ENCODE assay signal across 11 cellular contexts in the genomic region with DNA sequence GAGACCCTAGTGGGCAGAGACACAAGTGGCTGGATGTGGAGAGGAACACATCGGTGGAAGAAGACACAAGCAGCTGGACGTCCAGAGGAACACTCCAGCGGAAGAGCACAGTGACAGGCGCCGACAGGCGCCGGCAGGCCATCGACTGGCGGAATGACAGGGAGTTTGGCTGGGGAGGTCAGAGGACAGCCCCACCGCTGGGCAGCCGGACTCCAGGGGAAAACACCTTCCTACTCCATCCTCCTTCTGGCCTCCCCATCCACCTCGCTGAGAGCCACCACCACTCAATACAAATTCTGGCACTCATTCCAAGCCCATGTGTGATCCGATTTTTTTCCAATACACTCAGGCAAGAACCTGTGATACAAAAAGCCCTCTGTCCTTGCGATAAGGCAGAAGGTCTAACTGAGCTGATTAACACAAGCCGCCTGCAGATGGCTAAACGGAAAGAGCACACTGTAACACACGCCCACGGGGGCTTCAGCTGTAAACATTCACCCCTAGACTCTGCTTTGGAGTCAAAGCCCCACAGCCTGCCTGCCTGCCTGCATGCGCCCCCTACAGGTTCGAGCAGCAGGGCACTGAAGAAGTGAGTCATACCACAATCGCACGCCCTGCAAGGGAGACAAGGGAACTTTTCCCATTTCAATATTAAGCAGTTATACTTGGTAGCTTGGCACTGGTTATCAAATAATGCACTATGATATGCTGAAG. TPM values are rescaled to one million over a fixed set of nuclear protein-coding genes. Genes with fewer than 3 reads are reported as not detected.
DNase-seq lines count a peak whose midpoint lies in the region; ATAC-seq and TF ChIP-seq lines count a peak whose summit lies in the region.
"Had no signal": no experiment of that assay in that cellular context is flagged by ENCODE, and none has a peak within 500 bp of the region (broad histone marks: within the 10 kb centered on the region; RNA-seq: fewer than 3 reads in every experiment).

No MANE protein-coding gene starts in this region.

- H3K9me3 ChIP-seq in iPS-20b (ENCODE audit: insufficient read depth, low read depth, low read length) = no peaks in the 10 kb centered on the region
- H3K9me3 ChIP-seq in T-helper 17 cell (ENCODE audit: control insufficient read depth, low read length, poor library complexity, severe bottlenecking) = no peaks in the 10 kb centered on the region
- H3K9me3 ChIP-seq: lower lobe of right lung had no signal

- no peaks in the 10 kb centered on the region for H3K27me3 ChIP-seq in iPS-20b (ENCODE audit: insufficient read depth, low read length)

- peak overlapping the region; percentile 42; the same call in 1 of the 2 replicates for H3K4me3 ChIP-seq in iPS-20b (ENCODE audit: low read length)
- H3K4me3 ChIP-seq: lower lobe of right lung had no signal

- peaks cover 0 to 1% (median 0%) of the 10 kb centered on the region in 7 donors for H3K9me3 Mint-ChIP-seq in CD14-positive monocyte
- H3K9me3 Mint-ChIP-seq: IgD-negative memory B cell had no signal

- TF ChIP-seq CTCF in CD14-positive monocyte (IDR thresholded peaks at IDR 0.05) = no peak

- H3K4me1 ChIP-seq in iPS-20b (ENCODE audit: insufficient read depth, low read length) = no peaks in the 10 kb centered on the region; the same call in 1 of the 2 replicates
- H3K4me1 ChIP-seq: lower lobe of right lung had no signal

- intact Hi-C loops in CD14-positive monocyte (cut with micrococcal nuclease) = no loop called here

- H3K4me3 Mint-ChIP-seq in CD14-positive monocyte = no peak overlapping the region
- no peak overlapping the region for H3K4me3 Mint-ChIP-seq in T-helper 17 cell
- H3K4me3 Mint-ChIP-seq: activated T-helper 1 cell treated with anti-CD3 and anti-CD28 coated beads, Interleukin-12 subunit alpha, Interleukin-12 subunit beta, Interleukin-2, Interleukin-4 antibody, amounts not matched to agents 30 ng/mL and 10 ng/mL and 1 ng/mL, durations not matched to agents 14 hours and 24 hours and 36 hours; IgD-negative memory B cell had no signal

- in situ Hi-C loops in ACHN (cut with HindIII; ENCODE audit: low pct_ligation_motif_present, low pct_unique_long_range_greater_than_20kb, low sequenced_read_pairs) = no loop called here

- H3K4me1 Mint-ChIP-seq in CD14-positive monocyte (peaks cover 3% of the 10 kb centered on the region), T-helper 17 cell (no peaks in the 10 kb centered on the region)

- no peak overlapping the region for H3K27ac ChIP-seq in iPS-20b (ENCODE audit: low read length)
- H3K27ac ChIP-seq: lower lobe of right lung had no signal

- no peak overlapping the region for H3K9ac ChIP-seq in iPS-20b (ENCODE audit: low read depth, low read length)

- DNase-seq in ACHN = peak; percentile 66
- peak; percentile 26 for DNase-seq in RPMI8226
- DNase-seq in AG08395 (ENCODE audit: low spot score) = no peak
- no peak for DNase-seq in CD14-positive monocyte (ENCODE audit: low spot score)
- no peak for DNase-seq in COR-L47 (lab: John Stamatoyannopoulos, UW)
- no peak for DNase-seq in T-helper 17 cell
- DNase-seq: lower lobe of right lung had no signal

- no peak overlapping the region for H3K27ac Mint-ChIP-seq in CD14-positive monocyte
- H3K27ac Mint-ChIP-seq in T-helper 17 cell = no peak overlapping the region
- H3K27ac Mint-ChIP-seq: activated T-helper 1 cell treated with anti-CD3 and anti-CD28 coated beads, Interleukin-12 subunit alpha, Interleukin-12 subunit beta, Interleukin-2, Interleukin-4 antibody, amounts not matched to agents 30 ng/mL and 10 ng/mL and 1 ng/mL, durations not matched to agents 14 hours and 24 hours and 36 hours; IgD-negative memory B cell had no signal

- H3K27me3 Mint-ChIP-seq in CD14-positive monocyte (ENCODE audit: low read depth in 3 of 3) = peaks cover 0 to 2% (median 0%) of the 10 kb centered on the region in 3 donors
- H3K27me3 Mint-ChIP-seq in T-helper 17 cell = no peaks in the 10 kb centered on the region
- H3K27me3 Mint-ChIP-seq: IgD-negative memory B cell had no signal

- no peaks in the 10 kb centered on the region for H3K36me3 Mint-ChIP-seq in CD14-positive monocyte
- no peaks in the 10 kb centered on the region for H3K36me3 Mint-ChIP-seq in T-helper 17 cell (ENCODE audit: low read depth)
- H3K36me3 Mint-ChIP-seq: IgD-negative memory B cell had no signal

- peak; percentile 37 for ATAC-seq in GM18519 (IDR thresholded peaks at IDR 0.05; ENCODE audit: low FRiP score, unreplicated experiment)
- no peak for ATAC-seq in T-helper 17 cell

- H3K36me3 ChIP-seq in iPS-20b (ENCODE audit: insufficient read depth, low read depth, low read length) = no peaks in the 10 kb centered on the region
- H3K36me3 ChIP-seq: lower lobe of right lung had no signal

RNA-seq across cellular contexts. Expression of a gene that starts 50.2 kb away (rescaled TPM):
- not detected for polyA plus RNA-seq in CD14-positive monocyte
- under 1 TPM in 1 of 2 donors, not detected in 1; 0.02 TPM for total RNA-seq in T-helper 17 cell
- total RNA-seq: activated T-helper 1 cell treated with anti-CD3 and anti-CD28 coated beads, Interleukin-12 subunit alpha, Interleukin-12 subunit beta, Interleukin-2, Interleukin-4 antibody, amounts not matched to agents 30 ng/mL and 10 ng/mL and 1 ng/mL, durations not matched to agents 14 hours and 24 hours and 36 hours had no signal
- polyA plus RNA-seq: IgD-negative memory B cell had no signal

Comparison
In these comparisons a context has a peak if more than half of its experiments do, and no peak if none do; other contexts are left out.
1. DNase-seq: peak in ACHN (single experiment) and RPMI8226 (single experiment); none in AG08395 (single experiment), CD14-positive monocyte (single experiment), COR-L47 (single experiment) and T-helper 17 cell (0 of 3).